ENCODE assay signal across 7 cellular contexts in genomic region chr2:121128741-121129659, GRCh38.
DNase-seq lines count a peak whose midpoint lies in the region; ATAC-seq, FAIRE-seq and TF ChIP-seq lines count a peak whose summit lies in the region.

No MANE protein-coding gene starts in this region.

- CTCF ChIA-PET in activated CD4-positive, alpha-beta memory T cell treated with anti-CD3 and anti-CD28 coated beads for 36 hours (lab: Charles Lee): interaction anchor here (0.9 to 1.5 kb wide), 6 partner anchors 10 to 227 kb away, joined by 3 to 11 read pairs (median 4); no protein-coding TSS in a partner anchor

- H3K4me1 Mint-ChIP-seq in activated CD4-positive, alpha-beta memory T cell treated with anti-CD3 and anti-CD28 coated beads for 36 hours (ENCODE audit: low read depth): no peaks in the 10 kb centered on the region

- no peak for TF ChIP-seq POLR2A in thyroid gland (IDR thresholded peaks at IDR 0.05)

- FAIRE-seq in HTR-8/SVneo (lab: Jason Lieb, UNC): no peak

- ATAC-seq in GM18517 (IDR thresholded peaks at IDR 0.05; ENCODE audit: unreplicated experiment) (no peak), HG03095 (IDR thresholded peaks at IDR 0.05; ENCODE audit: unreplicated experiment) (no peak)

- no peaks in the 10 kb centered on the region for H3K9me3 ChIP-seq in iPS DF 6.9 (ENCODE audit: control insufficient read depth, insufficient read depth, low read length)
- no peaks in the 10 kb centered on the region for H3K9me3 ChIP-seq in thyroid gland

- POLR2A ChIA-PET in activated CD4-positive, alpha-beta memory T cell treated with anti-CD3 and anti-CD28 coated beads for 36 hours (lab: Charles Lee): no interaction called here

- H3K27ac Mint-ChIP-seq in activated CD4-positive, alpha-beta memory T cell treated with anti-CD3 and anti-CD28 coated beads for 36 hours: no peak overlapping the region

- H3K9me3 Mint-ChIP-seq in activated CD4-positive, alpha-beta memory T cell treated with anti-CD3 and anti-CD28 coated beads for 36 hours: no peaks in the 10 kb centered on the region

- DNase-seq in HTR-8/SVneo (ENCODE audit: insufficient read length, low spot score): peak; percentile 23
- peak; percentile 41 for DNase-seq in activated CD4-positive, alpha-beta memory T cell treated with anti-CD3 and anti-CD28 coated beads for 36 hours
- peak; percentile 29 for DNase-seq in iPS DF 6.9 (ENCODE audit: low read depth, low spot score)
- peak; percentile 65 to 74 for DNase-seq in thyroid gland

- H3K4me1 ChIP-seq in iPS DF 6.9 (ENCODE audit: control insufficient read depth, insufficient read depth, low read length) (peaks cover 11% of the 10 kb centered on the region), thyroid gland (peaks cover 0 to 2% of the 10 kb centered on the region in 2 donors)

- no peaks in the 10 kb centered on the region for H3K36me3 Mint-ChIP-seq in activated CD4-positive, alpha-beta memory T cell treated with anti-CD3 and anti-CD28 coated beads for 36 hours

- H3K4me3 ChIP-seq in iPS DF 6.9 (ENCODE audit: low read length) (no peak overlapping the region), thyroid gland (replicated peaks in 1 of 3) (no peak overlapping the region)

- H3K36me3 ChIP-seq in iPS DF 6.9 (ENCODE audit: control insufficient read depth, insufficient read depth, low read length): no peaks in the 10 kb centered on the region; the same call in 1 of the 2 replicates
- H3K36me3 ChIP-seq in thyroid gland: no peaks in the 10 kb centered on the region

- WGBS in iPS DF 6.9 (ENCODE audit: insufficient coverage, insufficient read length): no CpG with 5 or more reads among the region's 12 CpGs
- 65 to 73% methylated on average over 12 of the region's 12 CpGs for WGBS in thyroid gland, 2 donors

- H3K27me3 Mint-ChIP-seq in activated CD4-positive, alpha-beta memory T cell treated with anti-CD3 and anti-CD28 coated beads for 36 hours: peaks cover 4% of the 10 kb centered on the region

- no peaks in the 10 kb centered on the region for H3K27me3 ChIP-seq in iPS DF 6.9 (ENCODE audit: control insufficient read depth, insufficient read depth, low read length)
- H3K27me3 ChIP-seq in thyroid gland: no peaks in the 10 kb centered on the region

- intact Hi-C loops in activated CD4-positive, alpha-beta memory T cell treated with anti-CD3 and anti-CD28 coated beads for 36 hours (cut with micrococcal nuclease): no loop called here
- intact Hi-C loops in thyroid gland (cut with DNase I): loop anchor here (10.0 kb wide), 1 partner anchor 166 kb away; no protein-coding TSS in a partner anchor

- no peak overlapping the region for H3K27ac ChIP-seq in iPS DF 6.9 (ENCODE audit: low read length)
- H3K27ac ChIP-seq in thyroid gland: no peak overlapping the region

- peak; percentile 61; the same call in 2 of the 3 replicates for TF ChIP-seq CTCF in GM12872 (IDR thresholded peaks at IDR 0.05; ENCODE audit: insufficient read depth, low read depth, low read length)
- TF ChIP-seq CTCF in thyroid gland (IDR thresholded peaks at IDR 0.05): peak in 5 of 6 experiments; percentile 33 to 76 (median 66)

- H3K4me3 Mint-ChIP-seq in activated CD4-positive, alpha-beta memory T cell treated with anti-CD3 and anti-CD28 coated beads for 36 hours: no peak overlapping the region
